ENCODE assay signal across 1 cellular context in genomic region chr6:43370003-43370580, GRCh38.
TF ChIP-seq lines count a peak whose summit lies in the region.

No MANE protein-coding gene starts in this region.

TF ChIP-seq in HepG2, 621 proteins besides CTCF, POLR2A, EP300 and RAD21:
- TF ChIP-seq SMAD1 (CRISPR knock-in tag; IDR thresholded peaks at IDR 0.05; ENCODE audit: borderline replicate concordance, low read depth) (0 out of 2 replicates have a peak, but pooled peaks have one; percentile 3), ZNF556 (CRISPR knock-in tag; IDR thresholded peaks at IDR 0.05; ENCODE audit: borderline replicate concordance) (0 out of 2 replicates have a peak, but pooled peaks have one; percentile 7), ZMAT3 (CRISPR knock-in tag; conservative IDR thresholded peaks at IDR 0.05) (0 out of 2 replicates have a peak, but pooled peaks have one; percentile 12), ARNT2 (CRISPR knock-in tag; IDR thresholded peaks at IDR 0.05; ENCODE audit: low read depth) (peak; percentile 6; the same call in 1 of the 2 replicates), MZF1 (CRISPR knock-in tag; IDR thresholded peaks at IDR 0.05; ENCODE audit: borderline replicate concordance) (0 out of 2 replicates have a peak, but pooled peaks have one; percentile 7), THAP9 (CRISPR knock-in tag; IDR thresholded peaks at IDR 0.05; ENCODE audit: borderline replicate concordance) (0 out of 2 replicates have a peak, but pooled peaks have one; percentile 31), GLI4 (CRISPR knock-in tag; IDR thresholded peaks at IDR 0.05; ENCODE audit: borderline replicate concordance) (0 out of 2 replicates have a peak, but pooled peaks have one; percentile 2), FOXO4 (CRISPR knock-in tag; conservative IDR thresholded peaks at IDR 0.05) (0 out of 2 replicates have a peak, but pooled peaks have one; percentile 64), NFKB2 (CRISPR knock-in tag; IDR thresholded peaks at IDR 0.05; ENCODE audit: borderline replicate concordance) (peak; percentile 7; the same call in 1 of the 2 replicates), ZNF414 (CRISPR knock-in tag; IDR thresholded peaks at IDR 0.05) (peak; percentile 12; the same call in 1 of the 2 replicates), ZNF317 (CRISPR knock-in tag; IDR thresholded peaks at IDR 0.05) (0 out of 2 replicates have a peak, but pooled peaks have one; percentile 21), ZNF350 (CRISPR knock-in tag; IDR thresholded peaks at IDR 0.05; ENCODE audit: borderline replicate concordance, low read depth) (0 out of 2 replicates have a peak, but pooled peaks have one; percentile 17)
